1 cellular context compared by ENCODE assay signal in genomic region chr13:102773441-102774209, GRCh38.
TF ChIP-seq lines count a peak whose summit lies in the region.

Gene TEX30, minus strand, starts transcription at chr13:102773786. Its CDS starts 3,760 bp downstream, at chr13:102770026.

TF ChIP-seq in HEK293, 187 proteins besides CTCF, POLR2A, EP300 and RAD21 (continued from another document and continues in another):
- no peak for TF ChIP-seq ZNF18 (tag by site-specific recombination; IDR thresholded peaks at IDR 0.05)
- TF ChIP-seq ZBTB48 (tag by site-specific recombination; IDR thresholded peaks at IDR 0.05) = no peak
- TF ChIP-seq ZNF629 (tag by site-specific recombination; IDR thresholded peaks at IDR 0.05) = 0 out of 2 replicates have a peak, but pooled peaks have one; percentile 21
- TF ChIP-seq ZNF624 (tag by site-specific recombination; IDR thresholded peaks at IDR 0.05) = no peak
- no peak for TF ChIP-seq ZNF184 (tag by site-specific recombination; IDR thresholded peaks at IDR 0.05)
- TF ChIP-seq AEBP2 (tag by site-specific recombination; IDR thresholded peaks at IDR 0.05; ENCODE audit: borderline replicate concordance) = no peak
- no peak for TF ChIP-seq ZIC2 (tag by site-specific recombination; IDR thresholded peaks at IDR 0.05)
- TF ChIP-seq ZNF544 (tag by site-specific recombination; IDR thresholded peaks at IDR 0.05) = no peak
- TF ChIP-seq ZNF423 (tag by site-specific recombination; IDR thresholded peaks at IDR 0.05) = 0 out of 2 replicates have a peak, but pooled peaks have one; percentile 52
- TF ChIP-seq FEZF1 (tag by site-specific recombination; IDR thresholded peaks at IDR 0.05) = no peak
- TF ChIP-seq MYNN (tag by site-specific recombination; IDR thresholded peaks at IDR 0.05; ENCODE audit: borderline replicate concordance) = no peak
- no peak for TF ChIP-seq ZNF654 (tag by site-specific recombination; IDR thresholded peaks at IDR 0.05; ENCODE audit: low read depth)
- TF ChIP-seq ZBTB10 (tag by site-specific recombination; IDR thresholded peaks at IDR 0.05) = no peak
- no peak for TF ChIP-seq ZSCAN5A (tag by site-specific recombination; IDR thresholded peaks at IDR 0.05)
- no peak for TF ChIP-seq ZNF645 (tag by site-specific recombination; IDR thresholded peaks at IDR 0.05)
- 0 out of 2 replicates have a peak, but pooled peaks have one; percentile 41 for TF ChIP-seq ZFP37 (tag by site-specific recombination; IDR thresholded peaks at IDR 0.05)
- no peak for TF ChIP-seq ZNF133 (tag by site-specific recombination; IDR thresholded peaks at IDR 0.05)
- peak; percentile 35; the same call in 1 of the 2 replicates for TF ChIP-seq ZSCAN23 (tag by site-specific recombination; IDR thresholded peaks at IDR 0.05)
- TF ChIP-seq HIC1 (tag by site-specific recombination; IDR thresholded peaks at IDR 0.05) = peak; percentile 96
- no peak for TF ChIP-seq ZNF777 (tag by site-specific recombination; IDR thresholded peaks at IDR 0.05; ENCODE audit: borderline replicate concordance)
- TF ChIP-seq ZNF174 (tag by site-specific recombination; IDR thresholded peaks at IDR 0.05) = no peak
- no peak for TF ChIP-seq ZNF530 (tag by site-specific recombination; IDR thresholded peaks at IDR 0.05; ENCODE audit: low read depth)
- TF ChIP-seq ZNF354C (tag by site-specific recombination; IDR thresholded peaks at IDR 0.05; ENCODE audit: borderline replicate concordance, low read depth) = no peak
- no peak for TF ChIP-seq ZNF658 (tag by site-specific recombination; IDR thresholded peaks at IDR 0.05)
- no peak for TF ChIP-seq ZNF639 (tag by site-specific recombination; IDR thresholded peaks at IDR 0.05)
- no peak for TF ChIP-seq ZNF37A (tag by site-specific recombination; IDR thresholded peaks at IDR 0.05)
- TF ChIP-seq ZNF76 (tag by site-specific recombination; IDR thresholded peaks at IDR 0.05; ENCODE audit: borderline replicate concordance, low read depth) = peak; percentile 87
- TF ChIP-seq ZNF558 (tag by site-specific recombination; IDR thresholded peaks at IDR 0.05) = no peak
- TF ChIP-seq ZNF843 (tag by site-specific recombination; IDR thresholded peaks at IDR 0.05) = no peak
- TF ChIP-seq GLIS1 (tag by site-specific recombination; IDR thresholded peaks at IDR 0.05) = 0 out of 2 replicates have a peak, but pooled peaks have one; percentile 8
- no peak for TF ChIP-seq ZNF514 (tag by site-specific recombination; IDR thresholded peaks at IDR 0.05)
- TF ChIP-seq INSM2 (tag by site-specific recombination; IDR thresholded peaks at IDR 0.05) = no peak
- no peak for TF ChIP-seq MEIS1 (CRISPR knock-in tag; IDR thresholded peaks at IDR 0.05; ENCODE audit: borderline replicate concordance)
- TF ChIP-seq SCRT1 (tag by site-specific recombination; IDR thresholded peaks at IDR 0.05; ENCODE audit: borderline replicate concordance) = no peak
- TF ChIP-seq ZNF596 (tag by site-specific recombination; IDR thresholded peaks at IDR 0.05) = no peak
- no peak for TF ChIP-seq ZNF473 (tag by site-specific recombination; IDR thresholded peaks at IDR 0.05)
- TF ChIP-seq ZNF155 (tag by site-specific recombination; IDR thresholded peaks at IDR 0.05) = no peak
- TF ChIP-seq ZNF362 (tag by site-specific recombination; IDR thresholded peaks at IDR 0.05) = no peak
- TF ChIP-seq SALL2 (tag by site-specific recombination; IDR thresholded peaks at IDR 0.05; ENCODE audit: borderline replicate concordance) = no peak
- peak; percentile 55; the same call in 1 of the 2 replicates for TF ChIP-seq ZNF449 (tag by site-specific recombination; IDR thresholded peaks at IDR 0.05)
- no peak for TF ChIP-seq ZNF202 (tag by site-specific recombination; IDR thresholded peaks at IDR 0.05; ENCODE audit: borderline replicate concordance)
- TF ChIP-seq ZNF580 (tag by site-specific recombination; IDR thresholded peaks at IDR 0.05) = no peak
- no peak for TF ChIP-seq GFI1B (tag by site-specific recombination; IDR thresholded peaks at IDR 0.05)
- no peak for TF ChIP-seq ZNF132 (tag by site-specific recombination; IDR thresholded peaks at IDR 0.05; ENCODE audit: borderline replicate concordance)
- TF ChIP-seq OVOL3 (tag by site-specific recombination; IDR thresholded peaks at IDR 0.05) = no peak
